Comparison of ENCODE assay signal across 12 cellular contexts in the genomic region with DNA sequence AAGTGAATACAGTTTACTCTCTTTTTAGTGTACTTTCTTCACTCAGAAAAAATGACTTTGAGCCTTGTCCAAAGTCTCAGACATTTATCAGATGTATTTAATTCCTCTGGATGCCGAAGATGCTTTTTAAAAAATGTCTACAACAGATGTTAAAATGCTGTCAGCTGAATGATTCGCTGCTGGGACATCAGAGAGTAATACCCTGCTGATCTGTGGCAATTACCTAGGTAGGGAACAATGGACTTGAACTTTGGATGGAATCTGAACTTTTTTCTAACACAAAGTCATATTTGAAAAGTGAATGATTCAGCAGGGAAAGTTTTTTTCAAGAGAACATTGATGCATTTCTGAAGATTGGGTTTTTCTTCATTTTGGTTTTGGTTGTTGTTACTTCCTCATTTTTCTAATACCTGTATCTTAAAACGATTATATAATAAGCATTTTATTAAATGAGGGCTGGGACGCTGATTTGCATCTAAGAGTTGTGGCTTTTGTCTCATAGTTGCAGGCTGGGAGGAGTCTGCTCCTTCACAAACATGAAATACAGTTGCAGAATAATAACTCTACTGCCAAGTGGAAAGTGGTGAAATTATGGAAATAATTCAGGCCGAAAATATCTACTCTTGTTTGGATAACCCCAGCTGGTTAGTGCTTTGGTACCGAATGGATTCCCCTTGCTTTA.
"Had no signal": no experiment of that assay in that cellular context is flagged by ENCODE, and none has a peak within 500 bp of the region (broad histone marks: within the 10 kb centered on the region; RNA-seq: fewer than 3 reads in every experiment).

No MANE protein-coding gene starts in this region.

- H3K4me3 Mint-ChIP-seq: activated CD4-positive, alpha-beta T cell treated with anti-CD3 and anti-CD28 coated beads, Interleukin-2, amount 10 ng/mL, durations not matched to agents 24 days and 14 days; activated T-helper 1 cell treated with anti-CD3 and anti-CD28 coated beads, Interleukin-12 subunit alpha, Interleukin-12 subunit beta, Interleukin-2, Interleukin-4 antibody, amounts not matched to agents 30 ng/mL and 10 ng/mL and 1 ng/mL, durations not matched to agents 14 hours and 24 hours and 36 hours; neural progenitor cell; WTC11 had no signal

- H3K9me3 Mint-ChIP-seq: activated CD4-positive, alpha-beta T cell treated with anti-CD3 and anti-CD28 coated beads, Interleukin-2, amount 10 ng/mL, durations not matched to agents 24 days and 14 days; activated T-helper 1 cell treated with anti-CD3 and anti-CD28 coated beads, Interleukin-12 subunit alpha, Interleukin-12 subunit beta, Interleukin-2, Interleukin-4 antibody, amounts not matched to agents 30 ng/mL and 10 ng/mL and 1 ng/mL, durations not matched to agents 14 hours and 24 hours and 36 hours; neural progenitor cell; WTC11 had no signal

- H3K27ac ChIP-seq: ascending aorta, esophagus squamous epithelium, neural progenitor cell, parathyroid adenoma, tibial artery, vagina had no signal

- H3K27me3 ChIP-seq: ascending aorta, tibial artery, vagina had no signal

- H3K27ac Mint-ChIP-seq: activated CD4-positive, alpha-beta T cell treated with anti-CD3 and anti-CD28 coated beads, Interleukin-2, amount 10 ng/mL, durations not matched to agents 24 days and 14 days; activated T-helper 1 cell treated with anti-CD3 and anti-CD28 coated beads, Interleukin-12 subunit alpha, Interleukin-12 subunit beta, Interleukin-2, Interleukin-4 antibody, amounts not matched to agents 30 ng/mL and 10 ng/mL and 1 ng/mL, durations not matched to agents 14 hours and 24 hours and 36 hours; neural progenitor cell; WTC11 had no signal

- H3K9ac ChIP-seq: neural progenitor cell, parathyroid adenoma had no signal

- H3K36me3 Mint-ChIP-seq: neural progenitor cell, WTC11 had no signal

- H3K4me2 ChIP-seq: neural progenitor cell had no signal

- DNase-seq: activated CD4-positive, alpha-beta T cell treated with anti-CD3 and anti-CD28 coated beads, Interleukin-2, amount 10 ng/mL, durations not matched to agents 24 days and 14 days; activated naive CD4-positive, alpha-beta T cell; esophagus squamous epithelium; retina; small intestine; tibial artery had no signal

- H3K79me2 ChIP-seq: parathyroid adenoma had no signal

- H3K9me3 ChIP-seq: ascending aorta, esophagus squamous epithelium, tibial artery, vagina had no signal

- H3K4me3 ChIP-seq: ascending aorta, esophagus squamous epithelium, neural progenitor cell, tibial artery, vagina had no signal

- FAIRE-seq: small intestine had no signal

- H2AFZ ChIP-seq: neural progenitor cell, parathyroid adenoma had no signal

- H3K36me3 ChIP-seq: ascending aorta, esophagus squamous epithelium, neural progenitor cell, tibial artery, vagina had no signal
